In genomic region chr19:49579193-49579592, GRCh38 we compare ENCODE assay signal across 10 cellular contexts. TPM values are rescaled to one million over a fixed set of nuclear protein-coding genes. Genes with fewer than 3 reads are reported as not detected.
A peak's percentile ranks its signal among the peaks of the same experiment; 100 is the strongest.
DNase-seq lines count a peak whose midpoint lies in the region; ATAC-seq and TF ChIP-seq lines count a peak whose summit lies in the region.
"Had no signal": no experiment of that assay in that cellular context is flagged by ENCODE, and none has a peak within 500 bp of the region (broad histone marks: within the 10 kb centered on the region; RNA-seq: fewer than 3 reads in every experiment).

No MANE protein-coding gene starts in this region.

- no peak for TF ChIP-seq CTCF in fibroblast of lung (conservative IDR thresholded peaks at IDR 0.05 in 1 of 2, IDR thresholded peaks at IDR 0.05 in 1 of 2; ENCODE audit: low read depth in 1 of 2, low read length in 2 of 2)

- no peaks in the 10 kb centered on the region for H3K9me3 Mint-ChIP-seq in activated CD4-positive, alpha-beta T cell treated with anti-CD3 and anti-CD28 coated beads for 36 hours (ENCODE audit: low read depth)
- no peaks in the 10 kb centered on the region for H3K9me3 Mint-ChIP-seq in T-cell

- H2AFZ ChIP-seq in fibroblast of lung (ENCODE audit: low read length), result no peak overlapping the region

- no peaks in the 10 kb centered on the region for H3K27me3 Mint-ChIP-seq in activated CD4-positive, alpha-beta T cell treated with anti-CD3 and anti-CD28 coated beads for 36 hours
- H3K27me3 Mint-ChIP-seq in T-cell, result no peaks in the 10 kb centered on the region

- H3K9ac ChIP-seq in fibroblast of lung (ENCODE audit: insufficient read depth, low read length) (no peak overlapping the region), skeletal muscle satellite cell (ENCODE audit: low read depth, low read length) (peak overlapping the region; percentile 85)

- H3K36me3 ChIP-seq in fibroblast of lung (ENCODE audit: control insufficient read depth, insufficient read depth, low read length) (peaks cover 2% of the 10 kb centered on the region), skeletal muscle satellite cell (ENCODE audit: insufficient read depth, low read length) (peaks cover 9% of the 10 kb centered on the region)

- H3K4me1 ChIP-seq in fibroblast of lung (ENCODE audit: control insufficient read depth, extremely low read depth, insufficient read depth, low read length), result peaks cover 5% of the 10 kb centered on the region
- H3K4me1 ChIP-seq in skeletal muscle satellite cell (ENCODE audit: control insufficient read depth, insufficient read depth, low read length), result peaks cover 19% of the 10 kb centered on the region

- peaks cover 34% of the 10 kb centered on the region for H3K4me1 Mint-ChIP-seq in activated CD4-positive, alpha-beta T cell treated with anti-CD3 and anti-CD28 coated beads for 36 hours
- H3K4me1 Mint-ChIP-seq in T-cell, result peaks cover 36 to 38% (median 37%) of the 10 kb centered on the region in 3 donors

- peak overlapping the region; percentile 89 for H3K27ac Mint-ChIP-seq in activated CD4-positive, alpha-beta T cell treated with anti-CD3 and anti-CD28 coated beads for 36 hours
- H3K27ac Mint-ChIP-seq in T-cell, result peak overlapping the region; percentile 90 to 95

- H3K79me2 ChIP-seq in fibroblast of lung (ENCODE audit: control insufficient read depth, insufficient read depth, low read length), result peaks cover 29% of the 10 kb centered on the region

- intact Hi-C loops in activated CD4-positive, alpha-beta T cell treated with anti-CD3 and anti-CD28 coated beads for 36 hours (cut with DNase I, micrococcal nuclease), result no loop called here

- H3K4me2 ChIP-seq in fibroblast of lung (ENCODE audit: extremely low read depth, insufficient read depth, low read length) (peak overlapping the region; percentile 81), skeletal muscle satellite cell (ENCODE audit: low read length) (peak overlapping the region; percentile 87)

- H3K27me3 ChIP-seq in fibroblast of lung (ENCODE audit: control insufficient read depth, insufficient read depth, low read length), result no peaks in the 10 kb centered on the region
- no peaks in the 10 kb centered on the region for H3K27me3 ChIP-seq in skeletal muscle satellite cell (ENCODE audit: control insufficient read depth, insufficient read depth, low read length)

- H3K9me3 ChIP-seq in fibroblast of lung (ENCODE audit: control insufficient read depth, insufficient read depth, low read depth, low read length), result no peaks in the 10 kb centered on the region
- no peaks in the 10 kb centered on the region for H3K9me3 ChIP-seq in skeletal muscle satellite cell (replicated peaks; ENCODE audit: low read length)

- peaks cover 12% of the 10 kb centered on the region for H3K36me3 Mint-ChIP-seq in activated CD4-positive, alpha-beta T cell treated with anti-CD3 and anti-CD28 coated beads for 36 hours (ENCODE audit: low read depth)
- H3K36me3 Mint-ChIP-seq in T-cell, result peaks cover under 1% of the 10 kb centered on the region

- H3K4me3 ChIP-seq in fibroblast of lung (replicated peaks in 1 of 4; ENCODE audit: control extremely low read depth in 1 of 4, insufficient read depth in 1 of 4, low read depth in 3 of 4, low read length in 4 of 4), result peak overlapping the region; percentile 68 to 98 (median 88)
- peak overlapping the region; percentile 85 for H3K4me3 ChIP-seq in skeletal muscle satellite cell (ENCODE audit: low read length)

- H3K27ac ChIP-seq in fibroblast of lung (ENCODE audit: insufficient read depth, low read length), result no peak overlapping the region

- no peaks in the 10 kb centered on the region for H4K20me1 ChIP-seq in fibroblast of lung (ENCODE audit: control insufficient read depth, extremely low read depth, insufficient read depth, low read length)

- POLR2A ChIA-PET in activated CD4-positive, alpha-beta T cell treated with anti-CD3 and anti-CD28 coated beads for 36 hours (lab: Charles Lee), result interaction anchor here (0.6 to 0.7 kb wide), 2 partner anchors 9 to 89 kb away, joined by 3 read pairs; no protein-coding TSS in a partner anchor
- POLR2A ChIA-PET in T-cell (lab: Charles Lee), result interaction anchor here (0.6 kb wide), 2 partner anchors 18 to 446 kb away, joined by 3 to 7 read pairs; no protein-coding TSS in a partner anchor

- no peak for DNase-seq in activated CD4-positive, alpha-beta T cell treated with anti-CD3 and anti-CD28 coated beads for 36 hours
- DNase-seq in activated CD4-positive, alpha-beta T cell treated with anti-CD3 and anti-CD28 coated beads, Interleukin-2, amount 50 U/mL, for 4 hours, result no peak
- no peak for DNase-seq in T-cell
- DNase-seq in fibroblast of lung (ENCODE audit: low read depth in 2 of 2), result no peak
- DNase-seq in SKM-1 (lab: John Stamatoyannopoulos, UW; ENCODE audit: unreplicated experiment), result no peak
- DNase-seq in NCI-H226, result no peak
- DNase-seq: activated effector memory CD4-positive, alpha-beta T cell treated with Interleukin-2 at 50 U/mL for 16 hours; kidney glomerular epithelial cell had no signal

- ATAC-seq in activated CD4-positive, alpha-beta T cell treated with anti-CD3 and anti-CD28 coated beads for 36 hours, result no peak
- ATAC-seq in T-cell (replicated peaks in 1 of 4), result no peak
- ATAC-seq in GM18519 (IDR thresholded peaks at IDR 0.05; ENCODE audit: low FRiP score, unreplicated experiment), result no peak

- CTCF ChIA-PET in activated CD4-positive, alpha-beta T cell treated with anti-CD3 and anti-CD28 coated beads for 36 hours (lab: Charles Lee), result interaction anchor here (0.6 to 2.8 kb wide), 13 partner anchors 9 to 102 kb away, joined by 3 to 36 read pairs (median 5); partner anchors contain the start of gene RCN3
- CTCF ChIA-PET in T-cell (lab: Charles Lee), result interaction anchor here (0.5 to 2.6 kb wide), 6 partner anchors 10 to 288 kb away, joined by 3 to 9 read pairs (median 4); partner anchors contain the start of genes PNKP (in 1 of the 2) and PRR12 (in 1 of the 2)

- peak overlapping the region; percentile 92 for H3K4me3 Mint-ChIP-seq in activated CD4-positive, alpha-beta T cell treated with anti-CD3 and anti-CD28 coated beads for 36 hours
- H3K4me3 Mint-ChIP-seq in T-cell, result peak overlapping the region; percentile 85 to 96 (median 91)

RNA-seq across cellular contexts. Expression of gene NOSIP, which starts 1.2 kb away (rescaled TPM):
- total RNA-seq in activated CD4-positive, alpha-beta T cell treated with anti-CD3 and anti-CD28 coated beads for 36 hours, result 10 to 100 TPM; 71.4 to 73.1 TPM
- 100 to 1,000 TPM; 152 to 297 (median 176) TPM for total RNA-seq in T-cell
- total RNA-seq in fibroblast of lung, result 67.9 and 72.9 TPM in 2 replicates
- 41.2 and 53.5 TPM in 2 replicates for polyA plus RNA-seq in fibroblast of lung
- polyA plus RNA-seq in fibroblast of lung (2012), result 70.0 and 91.6 TPM in 2 replicates
- 93.1 and 185 TPM in 2 replicates for polyA minus RNA-seq in fibroblast of lung (ENCODE audit: low replicate concordance)
- 77.1 and 90.6 TPM in 2 replicates for total RNA-seq in skeletal muscle satellite cell (2012; rRNA removed)

RNA-seq across cellular contexts. Expression of gene PRRG2, which starts 1.9 kb away (rescaled TPM):
- total RNA-seq in activated CD4-positive, alpha-beta T cell treated with anti-CD3 and anti-CD28 coated beads for 36 hours, result 1 to 10 TPM in 1 of 2 experiments, under 1 TPM in 1; 0.81 to 1.6 TPM
- total RNA-seq in T-cell (1 to 10 TPM in 3 of 5 donors, under 1 TPM in 2; 0.37 to 1.7 (median 1.2) TPM), fibroblast of lung (0.17 and 0.51 TPM in 2 replicates)
- 0.11 TPM in 1 of 2 replicates, not detected in the other for polyA plus RNA-seq in fibroblast of lung
- polyA plus RNA-seq in fibroblast of lung (2012), result 0.15 and 0.17 TPM in 2 replicates
- not detected in 2 replicates for polyA minus RNA-seq in fibroblast of lung (ENCODE audit: low replicate concordance)
- 0.25 and 0.44 TPM in 2 replicates for total RNA-seq in skeletal muscle satellite cell (2012; rRNA removed)

RNA-seq across cellular contexts. Expression of gene PRR12, which starts 11.8 kb away (rescaled TPM):
- total RNA-seq in activated CD4-positive, alpha-beta T cell treated with anti-CD3 and anti-CD28 coated beads for 36 hours, result 10 to 100 TPM; 21.0 to 22.7 TPM
- total RNA-seq in T-cell (10 to 100 TPM; 50.8 to 81.7 (median 78.8) TPM), fibroblast of lung (1.0 and 2.1 TPM in 2 replicates)
- 0.40 and 0.69 TPM in 2 replicates for polyA plus RNA-seq in fibroblast of lung
- polyA plus RNA-seq in fibroblast of lung (2012), result 8.4 and 10.5 TPM in 2 replicates
- polyA minus RNA-seq in fibroblast of lung (ENCODE audit: low replicate concordance), result 4.0 and 4.7 TPM in 2 replicates
- 2.5 and 3.5 TPM in 2 replicates for total RNA-seq in skeletal muscle satellite cell (2012; rRNA removed)

RNA-seq across cellular contexts. Expression of gene RCN3, which starts 51.4 kb away (rescaled TPM):
- 10 to 100 TPM; 10.9 to 13.5 TPM for total RNA-seq in activated CD4-positive, alpha-beta T cell treated with anti-CD3 and anti-CD28 coated beads for 36 hours
- total RNA-seq in T-cell (1 to 10 TPM; 1.2 to 5.7 (median 1.3) TPM), fibroblast of lung (87.8 and 162 TPM in 2 replicates)
- 18.8 and 19.8 TPM in 2 replicates for polyA plus RNA-seq in fibroblast of lung
- polyA plus RNA-seq in fibroblast of lung (2012), result 132 and 137 TPM in 2 replicates
- polyA minus RNA-seq in fibroblast of lung (ENCODE audit: low replicate concordance), result 29.8 and 42.2 TPM in 2 replicates
- total RNA-seq in skeletal muscle satellite cell (2012; rRNA removed), result 217 and 230 TPM in 2 replicates
